In genomic region chr5:42988568-42988967, GRCh38 we compare ENCODE assay signal across 20 cellular contexts. TPM values are rescaled to one million over a fixed set of nuclear protein-coding genes. Genes with fewer than 3 reads are reported as not detected.
A peak's percentile ranks its signal among the peaks of the same experiment; 100 is the strongest.
DNase-seq lines count a peak whose midpoint lies in the region; ATAC-seq and TF ChIP-seq lines count a peak whose summit lies in the region.
"Had no signal": no experiment of that assay in that cellular context is flagged by ENCODE, and none has a peak within 500 bp of the region (broad histone marks: within the 10 kb centered on the region; RNA-seq: fewer than 3 reads in every experiment).

No MANE protein-coding gene starts in this region.

- POLR2A ChIA-PET in activated CD8-positive, alpha-beta T cell treated with anti-CD3 and anti-CD28 coated beads, Interleukin-2, amount 10 ng/mL, durations not matched to agents 7 days and 5 days (lab: Charles Lee): interaction anchor here (0.8 to 12.1 kb wide), 8 partner anchors 19 to 495 kb away, joined by 3 to 469 read pairs (median 212); partner anchors contain the start of genes ANXA2R, TMEM267 and ZNF131

- H3K4me3 ChIP-seq in HAP-1 (peak overlapping the region; percentile 1), adrenal gland (no peak overlapping the region)
- H3K4me3 ChIP-seq: mucosa of descending colon, thoracic aorta had no signal

- no peaks in the 10 kb centered on the region; the same call in 1 of the 2 replicates for H3K36me3 ChIP-seq in HAP-1 (replicated peaks)
- H3K36me3 ChIP-seq in adrenal gland (replicated peaks in 1 of 2): no peaks in the 10 kb centered on the region
- H3K36me3 ChIP-seq: thoracic aorta had no signal

- H3K27ac ChIP-seq in adrenal gland: no peak overlapping the region
- H3K27ac ChIP-seq: thoracic aorta had no signal

- H3K36me3 Mint-ChIP-seq in activated CD8-positive, alpha-beta memory T cell treated with anti-CD3 and anti-CD28 coated beads, Interleukin-2, amount 10 ng/mL, durations not matched to agents 7 days and 5 days: peaks cover 57% of the 10 kb centered on the region
- peaks cover 42% of the 10 kb centered on the region for H3K36me3 Mint-ChIP-seq in activated CD8-positive, alpha-beta T cell treated with anti-CD3 and anti-CD28 coated beads, Interleukin-2, amount 10 ng/mL, durations not matched to agents 7 days and 5 days (ENCODE audit: low read depth)
- peaks cover 4 to 28% (median 21%) of the 10 kb centered on the region in 3 donors for H3K36me3 Mint-ChIP-seq in immature natural killer cell

- H3K9me3 ChIP-seq in HAP-1: peaks cover 6% of the 10 kb centered on the region
- no peaks in the 10 kb centered on the region for H3K9me3 ChIP-seq in adrenal gland (replicated peaks in 1 of 3)
- H3K9me3 ChIP-seq: mucosa of descending colon, thoracic aorta had no signal

- H3K4me3 Mint-ChIP-seq in activated CD8-positive, alpha-beta memory T cell treated with anti-CD3 and anti-CD28 coated beads, Interleukin-2, amount 10 ng/mL, durations not matched to agents 7 days and 5 days: peak overlapping the region; percentile 94
- peak overlapping the region; percentile 72 for H3K4me3 Mint-ChIP-seq in activated CD8-positive, alpha-beta T cell treated with anti-CD3 and anti-CD28 coated beads, Interleukin-2, amount 10 ng/mL, durations not matched to agents 7 days and 5 days
- H3K4me3 Mint-ChIP-seq in immature natural killer cell: peak overlapping the region; percentile 87 to 100 (median 99)
- H3K4me3 Mint-ChIP-seq: H9 had no signal

- H3K9me3 Mint-ChIP-seq in activated CD8-positive, alpha-beta memory T cell treated with anti-CD3 and anti-CD28 coated beads, Interleukin-2, amount 10 ng/mL, durations not matched to agents 7 days and 5 days (ENCODE audit: low read depth): no peaks in the 10 kb centered on the region
- H3K9me3 Mint-ChIP-seq in activated CD8-positive, alpha-beta T cell treated with anti-CD3 and anti-CD28 coated beads, Interleukin-2, amount 10 ng/mL, durations not matched to agents 7 days and 5 days (ENCODE audit: insufficient read depth): peaks cover 3% of the 10 kb centered on the region
- no peaks in the 10 kb centered on the region for H3K9me3 Mint-ChIP-seq in immature natural killer cell

- no peak for ATAC-seq in activated CD8-positive, alpha-beta memory T cell treated with anti-CD3 and anti-CD28 coated beads, Interleukin-2, amount 10 ng/mL, durations not matched to agents 7 days and 5 days
- ATAC-seq in activated CD8-positive, alpha-beta T cell treated with anti-CD3 and anti-CD28 coated beads, Interleukin-2, amount 10 ng/mL, durations not matched to agents 7 days and 5 days: no peak
- ATAC-seq: left ventricle myocardium superior, mucosa of descending colon, SK-N-SH treated with all-trans-retinoic acid at 6 μM for 48 hours had no signal

- intact Hi-C loops in adrenal gland (cut with DNase I): loop anchor here in 1 of 2 donors (10.0 kb wide), 1 partner anchor 74 kb away; no protein-coding TSS in a partner anchor

- no peak for TF ChIP-seq CTCF in adrenal gland (IDR thresholded peaks at IDR 0.05)

- H3K4me1 Mint-ChIP-seq in activated CD8-positive, alpha-beta memory T cell treated with anti-CD3 and anti-CD28 coated beads, Interleukin-2, amount 10 ng/mL, durations not matched to agents 7 days and 5 days: peaks cover 47% of the 10 kb centered on the region
- H3K4me1 Mint-ChIP-seq in activated CD8-positive, alpha-beta T cell treated with anti-CD3 and anti-CD28 coated beads, Interleukin-2, amount 10 ng/mL, durations not matched to agents 7 days and 5 days (ENCODE audit: low read depth): peaks cover 56% of the 10 kb centered on the region
- peaks cover 72% of the 10 kb centered on the region in 2 donors for H3K4me1 Mint-ChIP-seq in immature natural killer cell

- H3K27ac Mint-ChIP-seq in activated CD8-positive, alpha-beta memory T cell treated with anti-CD3 and anti-CD28 coated beads, Interleukin-2, amount 10 ng/mL, durations not matched to agents 7 days and 5 days: peak overlapping the region; percentile 76
- H3K27ac Mint-ChIP-seq in activated CD8-positive, alpha-beta T cell treated with anti-CD3 and anti-CD28 coated beads, Interleukin-2, amount 10 ng/mL, durations not matched to agents 7 days and 5 days: peak overlapping the region; percentile 26
- H3K27ac Mint-ChIP-seq in immature natural killer cell: peak overlapping the region; percentile 100
- H3K27ac Mint-ChIP-seq: H9 had no signal

- no peak for DNase-seq in activated CD8-positive, alpha-beta memory T cell treated with anti-CD3 and anti-CD28 coated beads, Interleukin-2, amount 10 ng/mL, durations not matched to agents 7 days and 5 days
- DNase-seq in activated CD8-positive, alpha-beta memory T cell treated with anti-CD3 and anti-CD28 coated beads, Interleukin-2, amount 50 U/mL, for 48 hours: no peak
- DNase-seq in HAP-1 (ENCODE audit: low spot score in 2 of 2): no peak
- DNase-seq in activated CD8-positive, alpha-beta T cell treated with anti-CD3 and anti-CD28 coated beads, Interleukin-2, amount 10 ng/mL, durations not matched to agents 7 days and 5 days: no peak
- no peak for DNase-seq in immature natural killer cell
- no peak for DNase-seq in mesenteric fat pad (ENCODE audit: low spot score)
- DNase-seq in adrenal gland: no peak
- no peak for DNase-seq in HUDEP-2 (lab: John Stamatoyannopoulos, UW; ENCODE audit: unreplicated experiment in 76 of 76)
- DNase-seq: activated CD4-positive, alpha-beta T cell treated with anti-CD3 and anti-CD28 coated beads, Interleukin-2, amount 50 U/mL, for 1 hour; DND-41; H9; left ventricle myocardium superior; mucosa of descending colon; NCI-H2029; NCI-H446 treated with DMSO at 0.1 percent for 48 hours; NK-92 treated with Interleukin-12 subunit alpha and Interleukin-12 subunit beta, amount 100 ng/mL, for 24 hours; retina; RPMI8226 had no signal

- 90 to 97% (median 91%) methylated on average over 2 of the region's 2 CpGs for WGBS in adrenal gland, 4 donors

- no peak for TF ChIP-seq POLR2A in adrenal gland (IDR thresholded peaks at IDR 0.05)

- in situ Hi-C loops in HAP-1 (cut with MboI; ENCODE audit: low sequenced_read_pairs): no loop called here

- H3K4me1 ChIP-seq in HAP-1 (peaks cover 28% of the 10 kb centered on the region), adrenal gland (replicated peaks in 1 of 2) (no peaks in the 10 kb centered on the region)

- H3K27me3 ChIP-seq in HAP-1 (ENCODE audit: low read depth) (no peaks in the 10 kb centered on the region), adrenal gland (no peaks in the 10 kb centered on the region)

- H3K27me3 Mint-ChIP-seq in activated CD8-positive, alpha-beta memory T cell treated with anti-CD3 and anti-CD28 coated beads, Interleukin-2, amount 10 ng/mL, durations not matched to agents 7 days and 5 days: no peaks in the 10 kb centered on the region
- no peaks in the 10 kb centered on the region for H3K27me3 Mint-ChIP-seq in activated CD8-positive, alpha-beta T cell treated with anti-CD3 and anti-CD28 coated beads, Interleukin-2, amount 10 ng/mL, durations not matched to agents 7 days and 5 days (ENCODE audit: low read depth)
- peaks cover 18 to 34% (median 29%) of the 10 kb centered on the region in 3 donors for H3K27me3 Mint-ChIP-seq in immature natural killer cell (ENCODE audit: low read depth in 3 of 3)

- CTCF ChIA-PET in activated CD8-positive, alpha-beta memory T cell treated with anti-CD3 and anti-CD28 coated beads, Interleukin-2, amount 10 ng/mL, durations not matched to agents 7 days and 5 days (lab: Charles Lee): interaction anchor here (1.3 to 11.0 kb wide), 4 partner anchors 37 to 80 kb away, joined by 4 to 160 read pairs (median 5); partner anchors contain the start of gene ANXA2R
- CTCF ChIA-PET in activated CD8-positive, alpha-beta T cell treated with anti-CD3 and anti-CD28 coated beads, Interleukin-2, amount 10 ng/mL, durations not matched to agents 7 days and 5 days (lab: Charles Lee): interaction anchor here (0.7 to 10.2 kb wide), 8 partner anchors 19 to 85 kb away, joined by 3 to 85 read pairs (median 4); no protein-coding TSS in a partner anchor

RNA-seq across cellular contexts. Expression of gene ANXA2R, which starts 51.6 kb away (rescaled TPM):
- 10 to 100 TPM; 14.5 to 32.0 TPM for total RNA-seq in activated CD8-positive, alpha-beta memory T cell treated with anti-CD3 and anti-CD28 coated beads, Interleukin-2, amount 10 ng/mL, durations not matched to agents 7 days and 5 days
- total RNA-seq in activated CD8-positive, alpha-beta T cell treated with anti-CD3 and anti-CD28 coated beads, Interleukin-2, amount 10 ng/mL, durations not matched to agents 7 days and 5 days: 10 to 100 TPM; 28.0 to 29.3 TPM
- polyA plus RNA-seq in immature natural killer cell (10 to 100 TPM; 35.3 to 53.0 (median 44.3) TPM), adrenal gland (1 to 10 TPM in 2 of 3 donors, under 1 TPM in 1; 0.55 to 5.2 (median 3.5) TPM)
- total RNA-seq in mesenteric fat pad (2.0 TPM), adrenal gland (1 to 10 TPM in 7 of 8 donors, under 1 TPM in 1; 0.30 to 3.7 (median 2.8) TPM)

Comparison
In these comparisons a context has a peak if more than half of its experiments do, and no peak if none do; other contexts are left out.
1. H3K27ac Mint-ChIP-seq: peak in every context shown above with its lines; median percentile 100 in immature natural killer cell; 76 in activated CD8-positive, alpha-beta memory T cell treated with anti-CD3 and anti-CD28 coated beads, Interleukin-2, amount 10 ng/mL, durations not matched to agents 7 days and 5 days; 26 in activated CD8-positive, alpha-beta T cell treated with anti-CD3 and anti-CD28 coated beads, Interleukin-2, amount 10 ng/mL, durations not matched to agents 7 days and 5 days.